11 cellular contexts compared by ENCODE assay signal in genomic region chr20:59003836-59004492, GRCh38. TPM values are rescaled to one million over a fixed set of nuclear protein-coding genes. Genes with fewer than 3 reads are reported as not detected.
DNase-seq lines count a peak whose midpoint lies in the region; ATAC-seq and TF ChIP-seq lines count a peak whose summit lies in the region.
"Had no signal": no experiment of that assay in that cellular context is flagged by ENCODE, and none has a peak within 500 bp of the region (broad histone marks: within the 10 kb centered on the region; RNA-seq: fewer than 3 reads in every experiment).

No MANE protein-coding gene starts in this region.

- peak overlapping the region; percentile 36 for H3K4me3 Mint-ChIP-seq in activated CD4-positive, alpha-beta memory T cell treated with anti-CD3 and anti-CD28 coated beads, Interleukin-2, amount 10 ng/mL, durations not matched to agents 7 days and 5 days

- ATAC-seq in esophagus mucosa = no peak

- H3K27ac Mint-ChIP-seq in activated CD4-positive, alpha-beta memory T cell treated with anti-CD3 and anti-CD28 coated beads, Interleukin-2, amount 10 ng/mL, durations not matched to agents 7 days and 5 days = peak overlapping the region; percentile 88

- POLR2A ChIA-PET in activated CD4-positive, alpha-beta memory T cell treated with anti-CD3 and anti-CD28 coated beads, Interleukin-2, amount 10 ng/mL, durations not matched to agents 7 days and 5 days (lab: Charles Lee) = interaction anchor here (0.8 to 2.0 kb wide), 2 partner anchors 9 to 21 kb away, joined by 3 to 7 read pairs; no protein-coding TSS in a partner anchor

- H3K4me1 ChIP-seq in tibial artery = peaks cover 0 to 50% (median 35%) of the 10 kb centered on the region in 4 donors

- no peak for TF ChIP-seq CTCF in tibial artery (IDR thresholded peaks at IDR 0.05)

- H3K4me1 Mint-ChIP-seq in activated CD4-positive, alpha-beta memory T cell treated with anti-CD3 and anti-CD28 coated beads, Interleukin-2, amount 10 ng/mL, durations not matched to agents 7 days and 5 days = peaks cover 41% of the 10 kb centered on the region

- H3K36me3 ChIP-seq in tibial artery = peaks cover 11 to 38% (median 27%) of the 10 kb centered on the region in 3 donors

- intact Hi-C loops in tibial artery (cut with DNase I; ENCODE audit: low total_unique reads) = no loop called here

- peak overlapping the region in 1 of 2 donors; percentile 90 for H3K4me3 ChIP-seq in tibial artery

- H3K27ac ChIP-seq in layer of hippocampus (ENCODE audit: low read depth, low read length) (peak overlapping the region; percentile 68), tibial artery (peak overlapping the region; percentile 86 to 94)
- H3K27ac ChIP-seq: brain microvascular endothelial cell had no signal

- no peaks in the 10 kb centered on the region for H3K9me3 ChIP-seq in tibial artery

- DNase-seq in activated effector memory CD4-positive, alpha-beta T cell treated with anti-CD3 and anti-CD28 coated beads, Interleukin-2, amount 50 U/mL, for 16 hours = peak; percentile 57
- no peak for DNase-seq in activated effector memory CD4-positive, alpha-beta T cell treated with Interleukin-2 at 50 U/mL for 16 hours
- no peak for DNase-seq in activated CD4-positive, alpha-beta memory T cell treated with anti-CD3 and anti-CD28 coated beads, Interleukin-2, amount 10 ng/mL, durations not matched to agents 7 days and 5 days
- DNase-seq in tibial artery = peak in 1 of 2 donors; percentile 57
- DNase-seq in DMS153 (lab: John Stamatoyannopoulos, UW) = no peak
- DNase-seq in SIG-M5 (lab: John Stamatoyannopoulos, UW) = no peak
- DNase-seq: brain microvascular endothelial cell, GOT3 had no signal

- no peaks in the 10 kb centered on the region for H3K27me3 Mint-ChIP-seq in activated CD4-positive, alpha-beta memory T cell treated with anti-CD3 and anti-CD28 coated beads, Interleukin-2, amount 10 ng/mL, durations not matched to agents 7 days and 5 days

- H3K27me3 ChIP-seq in layer of hippocampus (ENCODE audit: control insufficient read depth, insufficient read depth, low read length) (no peaks in the 10 kb centered on the region), tibial artery (no peaks in the 10 kb centered on the region)
- H3K27me3 ChIP-seq: brain microvascular endothelial cell had no signal

- CTCF ChIA-PET in activated CD4-positive, alpha-beta memory T cell treated with anti-CD3 and anti-CD28 coated beads, Interleukin-2, amount 10 ng/mL, durations not matched to agents 7 days and 5 days (lab: Charles Lee) = no interaction called here

- H3K36me3 Mint-ChIP-seq in activated CD4-positive, alpha-beta memory T cell treated with anti-CD3 and anti-CD28 coated beads, Interleukin-2, amount 10 ng/mL, durations not matched to agents 7 days and 5 days (ENCODE audit: low read depth) = peaks cover 26% of the 10 kb centered on the region

- no peaks in the 10 kb centered on the region for H3K9me3 Mint-ChIP-seq in activated CD4-positive, alpha-beta memory T cell treated with anti-CD3 and anti-CD28 coated beads, Interleukin-2, amount 10 ng/mL, durations not matched to agents 7 days and 5 days

RNA-seq across cellular contexts. Expression of gene CTSZ, which starts 3.1 kb away (rescaled TPM):
- total RNA-seq in activated CD4-positive, alpha-beta memory T cell treated with anti-CD3 and anti-CD28 coated beads, Interleukin-2, amount 10 ng/mL, durations not matched to agents 7 days and 5 days = 10 to 100 TPM; 45.0 to 49.0 TPM
- total RNA-seq in esophagus mucosa = 23.8 TPM

RNA-seq across cellular contexts. Expression of gene TUBB1, which starts 15.3 kb away (rescaled TPM):
- total RNA-seq in activated CD4-positive, alpha-beta memory T cell treated with anti-CD3 and anti-CD28 coated beads, Interleukin-2, amount 10 ng/mL, durations not matched to agents 7 days and 5 days = not detected
- total RNA-seq in esophagus mucosa = not detected
- total RNA-seq: NCI-H460 had no signal

RNA-seq across cellular contexts. Expression of gene NELFCD, which starts 22.9 kb away (rescaled TPM):
- 10 to 100 TPM; 63.3 to 69.0 TPM for total RNA-seq in activated CD4-positive, alpha-beta memory T cell treated with anti-CD3 and anti-CD28 coated beads, Interleukin-2, amount 10 ng/mL, durations not matched to agents 7 days and 5 days
- 35.8 TPM for total RNA-seq in esophagus mucosa

RNA-seq across cellular contexts. Expression of gene ATP5F1E, which starts 28.2 kb away (rescaled TPM):
- total RNA-seq in activated CD4-positive, alpha-beta memory T cell treated with anti-CD3 and anti-CD28 coated beads, Interleukin-2, amount 10 ng/mL, durations not matched to agents 7 days and 5 days = 10 to 100 TPM; 80.4 to 82.1 TPM
- total RNA-seq in esophagus mucosa = 60.8 TPM

RNA-seq across cellular contexts. Expression of gene PRELID3B, which starts 38.6 kb away (rescaled TPM):
- total RNA-seq in activated CD4-positive, alpha-beta memory T cell treated with anti-CD3 and anti-CD28 coated beads, Interleukin-2, amount 10 ng/mL, durations not matched to agents 7 days and 5 days = 10 to 100 TPM; 88.6 to 88.7 TPM
- 62.5 TPM for total RNA-seq in esophagus mucosa
